ENCODE assay signal across 8 cellular contexts in genomic region chr7:97971120-97971989, GRCh38.
A peak's percentile ranks its signal among the peaks of the same experiment; 100 is the strongest.
DNase-seq lines count a peak whose midpoint lies in the region; ATAC-seq and TF ChIP-seq lines count a peak whose summit lies in the region.

No MANE protein-coding gene starts in this region.

- peaks cover 32% of the 10 kb centered on the region for H3K79me2 ChIP-seq in OCI-LY3 (ENCODE audit: low read length)

- peak overlapping the region; percentile 54; the same call in 1 of the 2 replicates for H2AFZ ChIP-seq in OCI-LY3 (ENCODE audit: low read depth, low read length)

- H3K36me3 ChIP-seq in OCI-LY3 (replicated peaks; ENCODE audit: low read depth, low read length): peaks cover 2% of the 10 kb centered on the region
- peaks cover 2% of the 10 kb centered on the region for H3K36me3 ChIP-seq in brain microvascular endothelial cell (replicated peaks)

- H3K9ac ChIP-seq in OCI-LY3 (ENCODE audit: low read length): peak overlapping the region; percentile 76

- no peaks in the 10 kb centered on the region for H3K9me3 ChIP-seq in OCI-LY3 (ENCODE audit: insufficient read depth, low read length)

- peak overlapping the region; percentile 86 for H3K27ac ChIP-seq in C4-2B
- H3K27ac ChIP-seq in OCI-LY3 (ENCODE audit: low read length): peak overlapping the region; percentile 41
- H3K27ac ChIP-seq in brain microvascular endothelial cell: peak overlapping the region; percentile 13

- H3K27me3 ChIP-seq in OCI-LY3 (ENCODE audit: low read depth, low read length): no peaks in the 10 kb centered on the region
- H3K27me3 ChIP-seq in brain microvascular endothelial cell (replicated peaks): no peaks in the 10 kb centered on the region

- in situ Hi-C loops in brain microvascular endothelial cell (cut with HindIII; ENCODE audit: low pct_ligation_motif_present, low sequenced_read_pairs): no loop called here

- H3K4me3 ChIP-seq in OCI-LY3 (ENCODE audit: low read length) (peak overlapping the region; percentile 84), brain microvascular endothelial cell (ENCODE audit: low read depth, low read length) (peak overlapping the region; percentile 74)

- peak overlapping the region; percentile 51 for H3K4me2 ChIP-seq in OCI-LY3 (ENCODE audit: low read length)

- ATAC-seq in GM18861 (IDR thresholded peaks at IDR 0.05; ENCODE audit: unreplicated experiment) (peak; percentile 19), HG03095 (IDR thresholded peaks at IDR 0.05; ENCODE audit: unreplicated experiment) (peak; percentile 39)

- DNase-seq in brain microvascular endothelial cell: peak; percentile 18
- DNase-seq in inferior parietal cortex (ENCODE audit: extremely low spot score): peak; percentile 9
- DNase-seq in stimulated activated CD4-positive, alpha-beta T cell treated with anti-CD3 and anti-CD28 coated beads, Interleukin-12 subunit alpha, Interleukin-12 subunit beta, amount 100 ng/mL, for 4 hours: peak; percentile 9
- no peak for DNase-seq in NCI-H1436 treated with DMSO at 0.1 percent for 48 hours (lab: John Stamatoyannopoulos, UW)

- H3K4me1 ChIP-seq in OCI-LY3 (ENCODE audit: low read length): peaks cover 9% of the 10 kb centered on the region

- TF ChIP-seq CTCF in C4-2B (conservative IDR thresholded peaks at IDR 0.05): no peak
- no peak for TF ChIP-seq CTCF in OCI-LY3 (IDR thresholded peaks at IDR 0.05; ENCODE audit: low read depth, low read length)
- TF ChIP-seq CTCF in brain microvascular endothelial cell (IDR thresholded peaks at IDR 0.05; ENCODE audit: low read depth, low read length, missing control alignments): no peak

- H4K20me1 ChIP-seq in OCI-LY3 (ENCODE audit: insufficient read depth, low read length): no peaks in the 10 kb centered on the region

Comparison
In these comparisons a context has a peak if more than half of its experiments do, and no peak if none do; other contexts are left out.
1. H3K27ac ChIP-seq: peak in every context shown above with its lines; median percentile 86 in C4-2B; 41 in OCI-LY3; 13 in brain microvascular endothelial cell.